ENCODE assay signal across 14 cellular contexts in the genomic region with DNA sequence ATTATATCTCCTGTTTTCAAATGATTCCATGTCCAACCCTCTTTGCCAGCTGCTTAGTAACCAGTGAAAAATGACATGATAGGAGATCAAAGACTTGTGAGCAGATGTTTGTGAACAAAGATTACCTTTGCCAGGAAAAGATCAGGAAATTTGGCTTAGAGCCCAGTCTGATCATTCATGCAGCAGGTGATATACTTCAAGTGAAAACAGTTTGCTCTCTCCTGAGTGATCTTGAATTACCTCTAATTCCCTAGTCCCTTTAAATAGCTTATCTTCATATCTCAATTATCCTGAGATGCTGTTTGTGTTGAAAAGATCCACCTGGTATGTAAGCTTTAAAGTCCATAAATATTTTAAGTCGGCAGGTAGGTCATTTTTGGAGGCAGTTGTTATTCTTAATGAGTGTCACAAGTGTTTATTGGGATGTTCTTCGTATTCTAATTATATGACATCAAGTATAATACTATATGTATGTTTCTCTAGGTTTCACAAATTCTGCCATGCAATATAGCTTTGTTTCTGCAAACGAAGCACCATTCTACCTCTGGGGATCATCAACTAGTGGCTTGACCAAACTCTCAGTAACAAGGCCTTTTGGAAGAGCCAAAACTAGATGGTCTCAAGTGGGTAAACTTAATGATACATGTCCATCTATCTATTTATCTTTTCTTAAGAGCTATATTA. TPM values are rescaled to one million over a fixed set of nuclear protein-coding genes. Genes with fewer than 3 reads are reported as not detected.
A peak's percentile ranks its signal among the peaks of the same experiment; 100 is the strongest.
DNase-seq lines count a peak whose midpoint lies in the region; ATAC-seq and TF ChIP-seq lines count a peak whose summit lies in the region.
"Had no signal": no experiment of that assay in that cellular context is flagged by ENCODE, and none has a peak within 500 bp of the region (broad histone marks: within the 10 kb centered on the region; RNA-seq: fewer than 3 reads in every experiment).

No MANE protein-coding gene starts in this region.

- peaks cover 0 to 10% (median 2%) of the 10 kb centered on the region in 4 donors for H3K4me1 ChIP-seq in right lobe of liver
- no peaks in the 10 kb centered on the region for H3K4me1 ChIP-seq in left ventricle myocardium inferior
- H3K4me1 ChIP-seq in testis, result no peaks in the 10 kb centered on the region
- H3K4me1 ChIP-seq: ascending aorta had no signal

- no peaks in the 10 kb centered on the region for H3K9me3 ChIP-seq in right lobe of liver
- H3K9me3 ChIP-seq in left ventricle myocardium inferior (replicated peaks), result no peaks in the 10 kb centered on the region
- H3K9me3 ChIP-seq in testis, result no peaks in the 10 kb centered on the region
- H3K9me3 ChIP-seq: ascending aorta had no signal

- intact Hi-C loops in right lobe of liver (cut with DNase I), result no loop called here
- intact Hi-C loops in left ventricle myocardium inferior (cut with micrococcal nuclease), result no loop called here
- intact Hi-C loops in testis (cut with DNase I; ENCODE audit: low total_unique reads), result no loop called here

- DNase-seq in DMS79 treated with DMSO at 0.1 percent for 48 hours (lab: John Stamatoyannopoulos, UW) (peak; percentile 93), NCI-H2107 (lab: John Stamatoyannopoulos, UW) (peak; percentile 73), SHP77 treated with DMSO at 0.1 percent for 48 hours (lab: John Stamatoyannopoulos, UW) (peak; percentile 73), right lobe of liver (peak in 1 of 3 donors; percentile 59), left ventricle myocardium inferior (no peak), testis (no peak), iPS-NIHi11 (ENCODE audit: low spot score) (no peak), T-helper 1 cell (no peak)
- DNase-seq: activated CD4-positive, alpha-beta T cell treated with anti-CD3 and anti-CD28 coated beads for 48 hours; effector CD4-positive, alpha-beta T cell; stimulated activated CD4-positive, alpha-beta T cell treated with anti-CD3 and anti-CD28 coated beads, Interleukin-4, amount 100 ng/mL, for 1 hour; SW 1271 had no signal

- H3K27me3 ChIP-seq in right lobe of liver (no peaks in the 10 kb centered on the region), left ventricle myocardium inferior (ENCODE audit: low read depth) (no peaks in the 10 kb centered on the region), testis (no peaks in the 10 kb centered on the region)
- H3K27me3 ChIP-seq: ascending aorta had no signal

- H3K4me3 ChIP-seq in right lobe of liver (no peak overlapping the region), left ventricle myocardium inferior (no peak overlapping the region), testis (no peak overlapping the region)
- H3K4me3 ChIP-seq: ascending aorta had no signal

- peaks cover 0 to 13% (median 2%) of the 10 kb centered on the region in 4 donors for H3K36me3 ChIP-seq in right lobe of liver
- H3K36me3 ChIP-seq in left ventricle myocardium inferior, result peaks cover 83% of the 10 kb centered on the region
- no peaks in the 10 kb centered on the region for H3K36me3 ChIP-seq in testis (ENCODE audit: low read depth, missing control alignments)

- H3K27ac ChIP-seq in right lobe of liver (peak overlapping the region in 1 of 3 donors; percentile 15), left ventricle myocardium inferior (replicated peaks) (no peak overlapping the region), testis (no peak overlapping the region)
- H3K27ac ChIP-seq: ascending aorta had no signal

- 72% methylated on average over 3 of the region's 3 CpGs for WGBS in right lobe of liver (ENCODE audit: insufficient coverage, low coverage, low lambda C conversion rate, missing lambda C conversion rate)
- 87 to 90% methylated on average over 3 of the region's 3 CpGs for WGBS in testis, 2 donors

- TF ChIP-seq POLR2A in right lobe of liver (IDR thresholded peaks at IDR 0.05) (no peak), testis (IDR thresholded peaks at IDR 0.05) (no peak)

- no peak for TF ChIP-seq CTCF in right lobe of liver (IDR thresholded peaks at IDR 0.05)
- TF ChIP-seq CTCF in left ventricle myocardium inferior (IDR thresholded peaks at IDR 0.05; ENCODE audit: borderline replicate concordance), result no peak
- no peak for TF ChIP-seq CTCF in testis (IDR thresholded peaks at IDR 0.05)

- peak; percentile 90 to 96 (median 92) for ATAC-seq in right lobe of liver
- ATAC-seq: stimulated activated effector memory CD8-positive, alpha-beta T cell treated with anti-CD3 and anti-CD28 coated beads, Interleukin-12 subunit alpha, Interleukin-12 subunit beta, amount 100 ng/mL, for 72 hours had no signal

RNA-seq across cellular contexts. Expression of gene VPS35L, which starts 13.2 kb away (rescaled TPM):
- 10 to 100 TPM; 19.3 to 24.3 (median 20.4) TPM for total RNA-seq in right lobe of liver
- 23.8 TPM for total RNA-seq in left ventricle myocardium inferior
- 10 to 100 TPM; 76.1 to 88.9 TPM for total RNA-seq in testis
- 80.5 TPM for polyA plus RNA-seq in testis (ENCODE audit: insufficient read depth, low read depth, low replicate concordance)

RNA-seq across cellular contexts. Expression of gene CCP110, which starts 18.5 kb away (rescaled TPM):
- total RNA-seq in right lobe of liver (1 to 10 TPM; 2.6 to 5.6 (median 4.2) TPM), left ventricle myocardium inferior (8.4 TPM), testis (10 to 100 TPM; 31.0 to 54.2 TPM)
- 55.7 TPM for polyA plus RNA-seq in testis (ENCODE audit: insufficient read depth, low read depth, low replicate concordance)

RNA-seq across cellular contexts. Expression of gene GDE1, which starts 20.4 kb away (rescaled TPM):
- total RNA-seq in right lobe of liver, result 10 to 100 TPM; 19.1 to 30.5 (median 21.1) TPM
- total RNA-seq in left ventricle myocardium inferior, result 126 TPM
- 10 to 100 TPM; 42.4 to 44.1 TPM for total RNA-seq in testis
- 54.6 TPM for polyA plus RNA-seq in testis (ENCODE audit: insufficient read depth, low read depth, low replicate concordance)

Comparison
In these comparisons a context has a peak if more than half of its experiments do, and no peak if none do; other contexts are left out.
1. DNase-seq: peak in DMS79 treated with DMSO at 0.1 percent for 48 hours (single experiment), NCI-H2107 (single experiment) and SHP77 treated with DMSO at 0.1 percent for 48 hours (single experiment); none in left ventricle myocardium inferior (single experiment), testis (single experiment), iPS-NIHi11 (single experiment) and T-helper 1 cell (0 of 5).